15 cellular contexts compared by ENCODE assay signal in the genomic region with DNA sequence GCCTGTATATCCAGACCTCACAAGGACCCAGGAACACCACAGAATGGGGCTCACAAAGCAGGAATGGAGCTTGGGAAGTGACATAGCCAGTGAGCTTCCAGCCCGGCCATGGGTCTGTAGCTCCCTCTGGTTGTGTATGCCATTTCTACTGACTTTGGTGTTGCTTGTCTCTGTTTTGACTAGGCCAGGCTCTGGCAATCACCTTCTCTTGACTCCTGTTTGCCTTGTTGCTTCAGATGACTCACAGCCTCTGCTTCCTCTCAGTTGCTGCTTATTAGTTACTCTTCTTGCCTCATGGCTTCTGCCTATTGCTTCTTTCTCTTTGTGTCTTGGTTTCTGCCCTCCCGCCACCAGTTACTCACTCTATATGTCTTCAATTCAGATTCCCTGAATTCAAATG. TPM values are rescaled to one million over a fixed set of nuclear protein-coding genes. Genes with fewer than 3 reads are reported as not detected.
A peak's percentile ranks its signal among the peaks of the same experiment; 100 is the strongest.
DNase-seq lines count a peak whose midpoint lies in the region; ATAC-seq and TF ChIP-seq lines count a peak whose summit lies in the region.
"Had no signal": no experiment of that assay in that cellular context is flagged by ENCODE, and none has a peak within 500 bp of the region (broad histone marks: within the 10 kb centered on the region; RNA-seq: fewer than 3 reads in every experiment).

No MANE protein-coding gene starts in this region.

- no peak overlapping the region for H3K18ac ChIP-seq in IMR-90 (ENCODE audit: low read depth, low read length)

- no peak overlapping the region for H2AFZ ChIP-seq in IMR-90 (replicated peaks; ENCODE audit: low read length, poor library complexity)

- H4K8ac ChIP-seq in IMR-90 (ENCODE audit: low read depth in 2 of 2, low read length in 2 of 2): no peak overlapping the region

- H2AK9ac ChIP-seq in IMR-90 (replicated peaks; ENCODE audit: low read depth, low read length, poor library complexity): no peak overlapping the region

- dilution Hi-C loops in IMR-90 (cut with HindIII; ENCODE audit: low sequenced_read_pairs, unreplicated experiment): no loop called here

- no peak overlapping the region for H3K4me2 ChIP-seq in IMR-90 (ENCODE audit: low read depth, low read length)

- H3K9me1 ChIP-seq in IMR-90 (ENCODE audit: insufficient read depth, low read length): no peaks in the 10 kb centered on the region

- H2BK20ac ChIP-seq in IMR-90 (ENCODE audit: low read depth, low read length): no peak overlapping the region

- no peak overlapping the region for H3K9ac ChIP-seq in IMR-90 (ENCODE audit: low read depth, low read length)

- no peak overlapping the region for H3K56ac ChIP-seq in IMR-90 (ENCODE audit: extremely low read depth, insufficient read depth, low read length)

- POLR2A ChIA-PET in IMR-90 (lab: Charles Lee; ENCODE audit: unreplicated experiment): no interaction called here

- H4K5ac ChIP-seq in IMR-90 (ENCODE audit: low read depth, low read length): no peak overlapping the region

- peak; percentile 21; the same call in 1 of the 2 replicates for ATAC-seq in IMR-90 (ENCODE audit: low read depth)
- no peak for ATAC-seq in upper lobe of left lung (ENCODE audit: low FRiP score in 2 of 2)
- ATAC-seq: left colon had no signal

- no peak overlapping the region for H3K4me3 ChIP-seq in IMR-90 (ENCODE audit: insufficient read depth, low read depth, low read length)
- no peak overlapping the region for H3K4me3 ChIP-seq in brain microvascular endothelial cell (ENCODE audit: low read depth, low read length)
- no peak overlapping the region for H3K4me3 ChIP-seq in upper lobe of left lung
- H3K4me3 ChIP-seq: right atrium auricular region had no signal

- H3K79me1 ChIP-seq in IMR-90 (ENCODE audit: low read depth in 1 of 2, low read length in 2 of 2): no peaks in the 10 kb centered on the region

- in situ Hi-C loops in IMR-90 (cut with MboI; ENCODE audit: low sequenced_read_pairs): no loop called here
- in situ Hi-C loops in brain microvascular endothelial cell (cut with HindIII; ENCODE audit: low pct_ligation_motif_present, low sequenced_read_pairs): no loop called here

- H3K9me3 ChIP-seq in IMR-90 (ENCODE audit: control insufficient read depth, insufficient read depth, low read length) (no peaks in the 10 kb centered on the region), upper lobe of left lung (no peaks in the 10 kb centered on the region)
- H3K9me3 ChIP-seq: right atrium auricular region had no signal

- H3K36me3 ChIP-seq in IMR-90 (ENCODE audit: control insufficient read depth, insufficient read depth, low read length) (no peaks in the 10 kb centered on the region), brain microvascular endothelial cell (replicated peaks) (no peaks in the 10 kb centered on the region), upper lobe of left lung (no peaks in the 10 kb centered on the region)
- H3K36me3 ChIP-seq: right atrium auricular region had no signal

- WGBS in IMR-90 (ENCODE audit: extremely low coverage in 2 of 2, insufficient read length in 1 of 2), 2 experiments: 86% methylated on average over 1 of the region's 2 CpGs; no CpG with 5 or more reads in 1 of the 2 experiments
- 89 to 97% methylated on average over 2 of the region's 2 CpGs for WGBS in upper lobe of left lung, 2 donors

- no peak overlapping the region for H2BK120ac ChIP-seq in IMR-90 (ENCODE audit: low read depth, low read length)

- TF ChIP-seq EP300 in upper lobe of left lung (IDR thresholded peaks at IDR 0.05): no peak

- no peak overlapping the region for H2BK15ac ChIP-seq in IMR-90 (ENCODE audit: low read depth, low read length)

- H2BK5ac ChIP-seq in IMR-90 (ENCODE audit: low read depth, low read length, poor library complexity, severe bottlenecking): no peak overlapping the region

- TF ChIP-seq CTCF in IMR-90 (conservative IDR thresholded peaks at IDR 0.05; ENCODE audit: low read depth, low read length): no peak
- TF ChIP-seq CTCF in brain microvascular endothelial cell (IDR thresholded peaks at IDR 0.05; ENCODE audit: low read depth, low read length, missing control alignments): no peak
- TF ChIP-seq CTCF in upper lobe of left lung (IDR thresholded peaks at IDR 0.05): no peak

- no peak overlapping the region for H4K91ac ChIP-seq in IMR-90 (ENCODE audit: insufficient read depth, low read depth, low read length)

- H2AK5ac ChIP-seq in IMR-90 (ENCODE audit: low read depth, low read length): no peak overlapping the region

- DNase-seq in EH (ENCODE audit: low read depth) (peak; percentile 18), IMR-90 (peak; percentile 32), brain microvascular endothelial cell (peak; percentile 52), iris pigment epithelial cell (ENCODE audit: low read depth) (peak; percentile 76), upper lobe of left lung (no peak), NCI-H524 (lab: John Stamatoyannopoulos, UW) (no peak), NOMO-1 treated with DMSO at 0.1 percent for 48 hours (lab: John Stamatoyannopoulos, UW; ENCODE audit: unreplicated experiment) (no peak)
- DNase-seq: anterior cingulate cortex; C1 segment of cervical spinal cord; GF-D8; H7; left colon; NCI-H2171 treated with DMSO at 0.1 percent for 48 hours; stimulated activated naive CD4-positive, alpha-beta T cell treated with Interleukin-2 at 50 U/mL for 16 hours had no signal

- no peaks in the 10 kb centered on the region for H3K4me1 ChIP-seq in IMR-90 (ENCODE audit: control insufficient read depth, insufficient read depth, low read length)
- no peaks in the 10 kb centered on the region for H3K4me1 ChIP-seq in upper lobe of left lung
- H3K4me1 ChIP-seq: right atrium auricular region had no signal

- H3K23ac ChIP-seq in IMR-90 (ENCODE audit: low read depth, low read length): no peak overlapping the region

- intact Hi-C loops in IMR-90 (cut with micrococcal nuclease): no loop called here

- no peaks in the 10 kb centered on the region for H4K20me1 ChIP-seq in IMR-90 (ENCODE audit: insufficient read depth, low read length)

- CTCF ChIA-PET in IMR-90 (lab: Yijun Ruan, JAX): interaction anchor here (1.8 kb wide), 1 partner anchor 12 kb away, joined by 5 read pairs; no protein-coding TSS in a partner anchor

- H3K27ac ChIP-seq in IMR-90 (ENCODE audit: insufficient read depth, low read length) (no peak overlapping the region), brain microvascular endothelial cell (no peak overlapping the region), upper lobe of left lung (no peak overlapping the region)
- H3K27ac ChIP-seq: right atrium auricular region had no signal

- H3K27me3 ChIP-seq in IMR-90 (ENCODE audit: control insufficient read depth, insufficient read depth, low read length) (peaks cover 2% of the 10 kb centered on the region), brain microvascular endothelial cell (replicated peaks) (no peaks in the 10 kb centered on the region), upper lobe of left lung (no peaks in the 10 kb centered on the region)
- H3K27me3 ChIP-seq: right atrium auricular region had no signal

- BruUV-seq in IMR-90 (replicated peaks; lab: Mats Ljungman, UMichigan): no TSS peak

- no peak for TF ChIP-seq POLR2A in IMR-90 (IDR thresholded peaks at IDR 0.05; ENCODE audit: low read depth, low read length)
- no peak for TF ChIP-seq POLR2A in upper lobe of left lung (IDR thresholded peaks at IDR 0.05)

- no peak overlapping the region for H3K4ac ChIP-seq in IMR-90 (ENCODE audit: low read depth, low read length)

- H3K14ac ChIP-seq in IMR-90 (replicated peaks; ENCODE audit: low read depth, low read length): no peak overlapping the region

- TF ChIP-seq RAD21 in IMR-90 (IDR thresholded peaks at IDR 0.05; ENCODE audit: low read length): no peak

TF ChIP-seq in IMR-90, 13 proteins besides CTCF, POLR2A, EP300 and RAD21:
- TF ChIP-seq BHLHE40 (IDR thresholded peaks at IDR 0.05; ENCODE audit: low read depth, low read length) (no peak), CHD1 (IDR thresholded peaks at IDR 0.05; ENCODE audit: low read depth, low read length) (no peak), NFE2L2 (IDR thresholded peaks at IDR 0.05; ENCODE audit: low read depth, low read length) (no peak), CEBPB (IDR thresholded peaks at IDR 0.05; ENCODE audit: low read depth, low read length) (no peak), USF2 (IDR thresholded peaks at IDR 0.05; ENCODE audit: low read depth, low read length) (no peak), FOS (IDR thresholded peaks at IDR 0.05; ENCODE audit: low read depth, low read length) (no peak)

RNA-seq across cellular contexts. Expression of gene IER3IP1, which starts 15.8 kb away (rescaled TPM):
- total RNA-seq in IMR-90 (2012; rRNA removed) (7.0 and 19.7 TPM in 2 replicates), upper lobe of left lung (10 to 100 TPM; 10.5 to 24.0 (median 15.4) TPM)
- polyA plus RNA-seq in IMR-90 (2012; rRNA removed): 10.9 and 11.7 TPM in 2 replicates
- polyA plus RNA-seq in IMR-90 (2012; cell fraction: cytosol; rRNA removed): 3.4 and 4.6 TPM in 2 replicates
- polyA plus RNA-seq in IMR-90 (2012; cell fraction: nucleus; rRNA removed; ENCODE audit: low replicate concordance): 0.59 and 4.0 TPM in 2 replicates

RNA-seq across cellular contexts. Expression of gene HDHD2, which starts 41.7 kb away (rescaled TPM):
- 16.7 and 18.6 TPM in 2 replicates for total RNA-seq in IMR-90 (2012; rRNA removed)
- polyA plus RNA-seq in IMR-90 (2012; rRNA removed): 7.2 TPM in 2 replicates
- polyA plus RNA-seq in IMR-90 (2012; cell fraction: cytosol; rRNA removed): 5.4 and 6.5 TPM in 2 replicates
- polyA plus RNA-seq in IMR-90 (2012; cell fraction: nucleus; rRNA removed; ENCODE audit: low replicate concordance): 2.3 and 11.3 TPM in 2 replicates
- total RNA-seq in upper lobe of left lung: 10 to 100 TPM; 19.0 to 39.1 (median 32.1) TPM

RNA-seq across cellular contexts. Expression of gene SKOR2, which starts 59.5 kb away (rescaled TPM):
- total RNA-seq in IMR-90 (2012; rRNA removed): not detected in 2 replicates
- polyA plus RNA-seq in IMR-90 (2012; rRNA removed): not detected in 2 replicates
- polyA plus RNA-seq in IMR-90 (2012; cell fraction: cytosol; rRNA removed): not detected in 2 replicates
- not detected in 2 replicates for polyA plus RNA-seq in IMR-90 (2012; cell fraction: nucleus; rRNA removed; ENCODE audit: low replicate concordance)
- total RNA-seq in upper lobe of left lung: not detected
- total RNA-seq: left colon, right atrium auricular region had no signal

Comparison
In these comparisons a context has a peak if more than half of its experiments do, and no peak if none do; other contexts are left out.
1. DNase-seq: peak in EH (single experiment), IMR-90 (single experiment), brain microvascular endothelial cell (single experiment) and iris pigment epithelial cell (single experiment); none in upper lobe of left lung (0 of 2), NCI-H524 (0 of 2) and NOMO-1 treated with DMSO at 0.1 percent for 48 hours (single experiment).